16 cellular contexts compared by ENCODE assay signal in genomic region chr3:151795276-151795675, GRCh38. TPM values are rescaled to one million over a fixed set of nuclear protein-coding genes. Genes with fewer than 3 reads are reported as not detected.
DNase-seq lines count a peak whose midpoint lies in the region; ATAC-seq, FAIRE-seq and TF ChIP-seq lines count a peak whose summit lies in the region.
"Had no signal": no experiment of that assay in that cellular context is flagged by ENCODE, and none has a peak within 500 bp of the region (broad histone marks: within the 10 kb centered on the region; RNA-seq: fewer than 3 reads in every experiment).

No MANE protein-coding gene starts in this region.

- no TSS peak for BruUV-seq in MCF 10A (replicated peaks; lab: Mats Ljungman, UMichigan)

- no peaks in the 10 kb centered on the region for H3K36me3 Mint-ChIP-seq in MCF 10A (ENCODE audit: insufficient read depth, unreplicated experiment)

- H2AFZ ChIP-seq in SK-N-SH (ENCODE audit: low read depth) = no peak overlapping the region

- H3K4me3 Mint-ChIP-seq in MCF 10A (ENCODE audit: unreplicated experiment) = no peak overlapping the region

- no peak for TF ChIP-seq POLR2A in breast epithelium (IDR thresholded peaks at IDR 0.05)

- H3K9me3 ChIP-seq in breast epithelium = no peaks in the 10 kb centered on the region
- no peaks in the 10 kb centered on the region; the same call in 1 of the 2 replicates for H3K9me3 ChIP-seq in SK-N-SH
- H3K9me3 ChIP-seq: SJSA1, thoracic aorta had no signal

- 0 out of 2 replicates have a peak overlapping the region, but pooled peaks have one; percentile 10 for H3K4me2 ChIP-seq in SK-N-SH

- no peaks in the 10 kb centered on the region for H3K4me1 Mint-ChIP-seq in MCF 10A (ENCODE audit: insufficient read depth, unreplicated experiment)

- no peak for ATAC-seq in activated CD4-positive, CD25-positive, alpha-beta regulatory T cell treated with anti-CD3 and anti-CD28 coated beads, Interleukin-2, amount 50 U/mL, for 24 hours

- H3K27ac ChIP-seq in breast epithelium = no peak overlapping the region
- peak overlapping the region in 1 of 2 experiments; percentile 72; a peak in 2 of 4 replicates for H3K27ac ChIP-seq in SK-N-SH (ENCODE audit: low read depth in 2 of 2, low read length in 1 of 2)
- H3K27ac ChIP-seq: SJSA1, thoracic aorta had no signal

- no peak for TF ChIP-seq RAD21 in SK-N-SH (IDR thresholded peaks at IDR 0.05; ENCODE audit: low read length)

- no peak overlapping the region for H3K27ac Mint-ChIP-seq in MCF 10A (ENCODE audit: low read depth, unreplicated experiment)

- H3K9me3 Mint-ChIP-seq in MCF 10A (ENCODE audit: unreplicated experiment) = no peaks in the 10 kb centered on the region

- H3K27me3 Mint-ChIP-seq in MCF 10A (ENCODE audit: insufficient read depth, unreplicated experiment) = no peaks in the 10 kb centered on the region

- intact Hi-C loops in MCF 10A (cut with micrococcal nuclease) (no loop called here), breast epithelium (cut with DNase I; ENCODE audit: low total_unique reads) (no loop called here)

- H3K27me3 ChIP-seq in breast epithelium (no peaks in the 10 kb centered on the region), SK-N-SH (ENCODE audit: insufficient read depth) (no peaks in the 10 kb centered on the region)
- H3K27me3 ChIP-seq: SJSA1 had no signal

- TF ChIP-seq CTCF in MCF 10A (IDR thresholded peaks at IDR 0.05; ENCODE audit: unreplicated experiment) (no peak), breast epithelium (IDR thresholded peaks at IDR 0.05) (no peak), SK-N-SH (IDR thresholded peaks at IDR 0.05) (no peak), fibroblast of pulmonary artery (IDR thresholded peaks at IDR 0.05; ENCODE audit: low read length, missing control alignments) (no peak)

- H3K36me3 ChIP-seq in breast epithelium = no peaks in the 10 kb centered on the region
- H3K36me3 ChIP-seq in SK-N-SH (replicated peaks in 1 of 2; ENCODE audit: control insufficient read depth in 1 of 2, insufficient read depth in 2 of 2, low read length in 1 of 2) = peaks cover 0 to 13% of the 10 kb centered on the region in 2 experiments
- H3K36me3 ChIP-seq: SJSA1, thoracic aorta had no signal

- H3K79me2 ChIP-seq in SK-N-SH (ENCODE audit: insufficient read depth) = peaks cover 38% of the 10 kb centered on the region

- DNase-seq in MCF 10A (ENCODE audit: unreplicated experiment) (peak; percentile 62), breast epithelium (ENCODE audit: low spot score in 2 of 2) (no peak), SK-N-SH (no peak), fibroblast of pulmonary artery (ENCODE audit: low read depth) (peak; percentile 76), urothelium cell line (ENCODE audit: low spot score) (peak; percentile 43), NCI-H526 (lab: John Stamatoyannopoulos, UW) (no peak), NCI-H2196 (lab: John Stamatoyannopoulos, UW; ENCODE audit: unreplicated experiment) (no peak)
- DNase-seq: 8988T, caudate nucleus, DMS 273 treated with DMSO at 0.1 percent for 48 hours, NCI-H1436 treated with DMSO at 0.1 percent for 48 hours, nucleus accumbens had no signal

- TF ChIP-seq EP300 in SK-N-SH (IDR thresholded peaks at IDR 0.05; ENCODE audit: borderline replicate concordance in 1 of 2, low read depth in 1 of 2, low read length in 1 of 2) = no peak

- CTCF ChIA-PET in MCF 10A (lab: Yijun Ruan, JAX) = interaction anchor here (0.9 kb wide), 1 partner anchor 19 kb away, joined by 3 read pairs; the partner anchor contains the start of gene AADAC
- CTCF ChIA-PET in SK-N-SH (lab: Yijun Ruan, JAX) = no interaction called here

- POLR2A ChIA-PET in MCF 10A (lab: Yijun Ruan, JAX) (no interaction called here), SK-N-SH (lab: Yijun Ruan, JAX) (no interaction called here)

- H3K9me2 ChIP-seq in SK-N-SH = no peaks in the 10 kb centered on the region

- WGBS in SK-N-SH (ENCODE audit: low lambda C conversion rate) = 18% methylated on average over 4 of the region's 4 CpGs

- no peaks in the 10 kb centered on the region for H4K20me1 ChIP-seq in SK-N-SH (ENCODE audit: insufficient read depth)

- no peak overlapping the region for H3K9ac ChIP-seq in SK-N-SH

- no peak overlapping the region for H3K4me3 ChIP-seq in breast epithelium
- no peak overlapping the region for H3K4me3 ChIP-seq in SK-N-SH (ENCODE audit: low read depth in 2 of 2, low read length in 1 of 2)
- H3K4me3 ChIP-seq in fibroblast of pulmonary artery (replicated peaks; ENCODE audit: low read depth, low read length) = no peak overlapping the region
- H3K4me3 ChIP-seq: SJSA1, thoracic aorta had no signal

- no peak for FAIRE-seq in urothelium cell line (lab: Jason Lieb, UNC)

- H3F3A ChIP-seq in SK-N-SH (replicated peaks; ENCODE audit: insufficient read depth) = peaks cover 60% of the 10 kb centered on the region

- H3K4me1 ChIP-seq in breast epithelium (no peaks in the 10 kb centered on the region), SK-N-SH (ENCODE audit: control insufficient read depth in 1 of 2, insufficient read depth in 2 of 2, low read depth in 1 of 2, low read length in 1 of 2) (peaks cover 0 to 5% of the 10 kb centered on the region in 2 experiments; a peak in 1 of 4 replicates)

TF ChIP-seq in SK-N-SH, 30 proteins besides CTCF, POLR2A, EP300 and RAD21:
- no peak for TF ChIP-seq EZH2phosphoT487 (IDR thresholded peaks at IDR 0.05; ENCODE audit: borderline replicate concordance, low read depth)
- TF ChIP-seq TEAD4 (IDR thresholded peaks at IDR 0.05; ENCODE audit: borderline replicate concordance, insufficient read depth) = no peak
- no peak for TF ChIP-seq TAF1 (IDR thresholded peaks at IDR 0.05; ENCODE audit: borderline replicate concordance, low read depth, low read length)
- TF ChIP-seq ZBTB33 (IDR thresholded peaks at IDR 0.05; ENCODE audit: borderline replicate concordance, low read depth) = no peak
- TF ChIP-seq FOSL2 (IDR thresholded peaks at IDR 0.05; ENCODE audit: borderline replicate concordance, low read depth) = peak; percentile 61; the same call in 1 of the 2 replicates
- TF ChIP-seq IRF3 (IDR thresholded peaks at IDR 0.05; ENCODE audit: low read depth, low read length) = no peak
- TF ChIP-seq RXRA (IDR thresholded peaks at IDR 0.05; ENCODE audit: borderline replicate concordance, low read depth) = no peak
- no peak for TF ChIP-seq RFX5 (IDR thresholded peaks at IDR 0.05; ENCODE audit: low read length)
- TF ChIP-seq FOXM1 (IDR thresholded peaks at IDR 0.05; ENCODE audit: low read depth) = no peak
- TF ChIP-seq NFIC (IDR thresholded peaks at IDR 0.05; ENCODE audit: borderline replicate concordance) = peak; percentile 20; the same call in 1 of the 2 replicates
- 0 out of 2 replicates have a peak, but pooled peaks have one; percentile 14 for TF ChIP-seq MEF2A (IDR thresholded peaks at IDR 0.05; ENCODE audit: borderline replicate concordance, low read depth)
- TF ChIP-seq TCF12 (IDR thresholded peaks at IDR 0.05) = 0 out of 2 replicates have a peak, but pooled peaks have one; percentile 17
- TF ChIP-seq POLR2AphosphoS5 (IDR thresholded peaks at IDR 0.05; ENCODE audit: low read depth, low read length) = no peak
- TF ChIP-seq CHD2 (IDR thresholded peaks at IDR 0.05; ENCODE audit: low read length, partially characterized antibody) = no peak
- TF ChIP-seq JUND (IDR thresholded peaks at IDR 0.05) = peak; percentile 65; the same call in 1 of the 2 replicates
TF ChIP-seq in SK-N-SH: peak in this region for 5.

RNA-seq across cellular contexts. Expression of gene AADAC, which starts 18.6 kb away (rescaled TPM):
- not detected in 2 replicates for total RNA-seq in MCF 10A (2022)
- total RNA-seq in breast epithelium = 1 to 10 TPM in 1 of 3 donors, not detected in 2; 4.5 TPM
- 1.2 and 3.5 TPM in 2 replicates for polyA plus RNA-seq in SK-N-SH (2012; rRNA removed)
- 0.39 and 0.64 TPM in 2 replicates for polyA plus RNA-seq in SK-N-SH (2012; cell fraction: cytosol; rRNA removed)
- polyA plus RNA-seq in SK-N-SH (2012; cell fraction: nucleus; rRNA removed) = 7.0 and 16.3 TPM in 2 replicates
- total RNA-seq: activated CD8-positive, alpha-beta memory T cell treated with anti-CD3 and anti-CD28 coated beads for 36 hours; thoracic aorta had no signal

Comparison
In these comparisons a context has a peak if more than half of its experiments do, and no peak if none do; other contexts are left out.
1. DNase-seq: peak in MCF 10A (single experiment), fibroblast of pulmonary artery (single experiment) and urothelium cell line (single experiment); none in breast epithelium (0 of 2), SK-N-SH (single experiment), NCI-H526 (0 of 2) and NCI-H2196 (single experiment).